Comparison of ENCODE assay signal across 1 cellular context in genomic region chr9:122347348-122348287, GRCh38.
TF ChIP-seq lines count a peak whose summit lies in the region.

No MANE protein-coding gene starts in this region.

TF ChIP-seq in WTC11, 78 proteins besides CTCF, POLR2A, EP300 and RAD21 (continued from another document):
- TF ChIP-seq ARID4B (CRISPR knock-in tag; IDR thresholded peaks at IDR 0.05; ENCODE audit: borderline replicate concordance) (no peak), ATF6 (CRISPR knock-in tag; IDR thresholded peaks at IDR 0.05) (no peak), HMGA2 (CRISPR knock-in tag; IDR thresholded peaks at IDR 0.05) (no peak), E2F5 (CRISPR knock-in tag; IDR thresholded peaks at IDR 0.05) (no peak), ZNF512 (CRISPR knock-in tag; IDR thresholded peaks at IDR 0.05; ENCODE audit: borderline replicate concordance) (no peak), GRHL2 (CRISPR knock-in tag; IDR thresholded peaks at IDR 0.05; ENCODE audit: insufficient replicate concordance, severe bottlenecking) (no peak)
TF ChIP-seq in WTC11: peak in this region for 0.
